Comparison of ENCODE assay signal across 21 cellular contexts in genomic region chr11:88447285-88447684, GRCh38.
"Had no signal": no experiment of that assay in that cellular context is flagged by ENCODE, and none has a peak within 500 bp of the region (broad histone marks: within the 10 kb centered on the region; RNA-seq: fewer than 3 reads in every experiment).

No MANE protein-coding gene starts in this region.

- H3K36me3 ChIP-seq: gastrocnemius medialis, heart right ventricle, transverse colon, WERI-Rb-1 had no signal

- H3K27me3 ChIP-seq: body of pancreas, gastrocnemius medialis, heart right ventricle, transverse colon had no signal

- H3K4me2 ChIP-seq: smooth muscle cell had no signal

- H3K27me3 Mint-ChIP-seq: progenitor cell of endocrine pancreas had no signal

- DNase-seq: activated CD4-positive, alpha-beta T cell treated with anti-CD3 and anti-CD28 coated beads for 4 hours; activated CD8-positive, alpha-beta memory T cell treated with anti-CD3 and anti-CD28 coated beads for 24 hours; amniotic stem cell; body of pancreas; central memory CD4-positive, alpha-beta T cell; effector CD8-positive, alpha-beta T cell; gastrocnemius medialis; heart right ventricle; natural killer cell; nucleus accumbens; right cardiac atrium; transverse colon; WERI-Rb-1 had no signal

- H3K9me3 ChIP-seq: body of pancreas, gastrocnemius medialis, transverse colon had no signal

- H3K4me3 ChIP-seq: body of pancreas, coronary artery, gastrocnemius medialis, heart right ventricle, smooth muscle cell, transverse colon had no signal

- H3K27ac Mint-ChIP-seq: activated naive CD4-positive, alpha-beta T cell treated with anti-CD3 and anti-CD28 coated beads, Interleukin-2, amount 50 U/mL, for 72 hours; memory B cell; natural killer cell; progenitor cell of endocrine pancreas; stimulated activated effector memory CD8-positive, alpha-beta T cell treated with anti-CD3 and anti-CD28 coated beads, Interleukin-12 subunit alpha, Interleukin-12 subunit beta, amount 100 ng/mL, for 72 hours had no signal

- FAIRE-seq: islet of Langerhans had no signal

- H3K36me3 Mint-ChIP-seq: memory B cell; natural killer cell; stimulated activated effector memory CD8-positive, alpha-beta T cell treated with anti-CD3 and anti-CD28 coated beads, Interleukin-12 subunit alpha, Interleukin-12 subunit beta, amount 100 ng/mL, for 72 hours had no signal

- ATAC-seq: activated naive CD4-positive, alpha-beta T cell treated with anti-CD3 and anti-CD28 coated beads, Interleukin-2, amount 50 U/mL, for 72 hours; body of pancreas; gastrocnemius medialis; heart right ventricle; left lobe of liver; natural killer cell; right cardiac atrium; stimulated activated effector memory CD8-positive, alpha-beta T cell treated with anti-CD3 and anti-CD28 coated beads, Interleukin-12 subunit alpha, Interleukin-12 subunit beta, amount 100 ng/mL, for 72 hours had no signal

- H3K27ac ChIP-seq: body of pancreas, coronary artery, gastrocnemius medialis, heart right ventricle, transverse colon, WERI-Rb-1 had no signal

- H3K4me3 Mint-ChIP-seq: memory B cell; natural killer cell; stimulated activated effector memory CD8-positive, alpha-beta T cell treated with anti-CD3 and anti-CD28 coated beads, Interleukin-12 subunit alpha, Interleukin-12 subunit beta, amount 100 ng/mL, for 72 hours had no signal

- H3K9me3 Mint-ChIP-seq: memory B cell; natural killer cell; stimulated activated effector memory CD8-positive, alpha-beta T cell treated with anti-CD3 and anti-CD28 coated beads, Interleukin-12 subunit alpha, Interleukin-12 subunit beta, amount 100 ng/mL, for 72 hours had no signal

- H3K4me1 ChIP-seq: body of pancreas, gastrocnemius medialis, transverse colon had no signal
